Comparison of ENCODE assay signal across 18 cellular contexts in the genomic region with DNA sequence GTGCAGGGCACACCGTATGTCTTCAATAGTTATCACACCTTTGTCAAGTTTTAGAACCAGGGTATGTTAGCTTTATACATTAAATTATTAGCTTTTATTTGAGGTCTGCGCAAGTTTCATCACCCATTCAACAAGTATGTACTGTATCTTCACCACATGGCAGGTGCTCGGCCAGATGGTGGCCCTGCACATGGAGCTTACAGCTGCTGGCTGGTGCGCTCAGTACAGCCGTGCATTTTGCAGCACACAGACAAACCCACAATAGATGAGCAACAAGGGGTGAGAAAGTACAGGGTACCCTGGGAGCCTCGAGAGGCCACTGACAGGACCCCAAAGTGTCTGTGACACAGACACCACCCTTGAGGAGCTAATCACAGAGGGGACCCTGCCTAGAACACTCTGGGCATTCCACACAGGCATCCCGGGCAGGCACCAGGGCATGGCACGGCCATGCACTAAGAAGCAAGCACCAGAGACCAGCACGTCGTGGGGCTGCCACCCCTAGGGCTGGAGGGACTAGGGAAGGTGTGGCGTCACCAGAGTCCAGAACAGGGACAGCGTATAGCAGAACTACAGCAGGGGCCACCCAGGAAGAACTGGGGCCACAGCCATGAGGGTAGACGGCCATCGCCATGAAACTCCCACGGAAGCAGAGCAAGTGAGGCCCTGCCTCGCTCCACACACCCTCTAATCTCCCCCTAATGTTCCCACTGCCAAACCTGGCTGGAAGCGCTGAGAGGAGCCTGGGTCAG. TPM values are rescaled to one million over a fixed set of nuclear protein-coding genes. Genes with fewer than 3 reads are reported as not detected.
DNase-seq lines count a peak whose midpoint lies in the region; ATAC-seq and TF ChIP-seq lines count a peak whose summit lies in the region.
"Had no signal": no experiment of that assay in that cellular context is flagged by ENCODE, and none has a peak within 500 bp of the region (broad histone marks: within the 10 kb centered on the region; RNA-seq: fewer than 3 reads in every experiment).

No MANE protein-coding gene starts in this region.

- POLR2A ChIA-PET in PC-3 (lab: Charles Lee; ENCODE audit: unreplicated experiment): no interaction called here

- H3F3A ChIP-seq in MM.1S (ENCODE audit: insufficient read depth, low read length) (no peaks in the 10 kb centered on the region), PC-3 (ENCODE audit: low read length, unreplicated experiment) (no peaks in the 10 kb centered on the region)

- no peaks in the 10 kb centered on the region for H3K79me2 ChIP-seq in MM.1S (ENCODE audit: low read length)
- no peaks in the 10 kb centered on the region for H3K79me2 ChIP-seq in PC-3 (ENCODE audit: low read length)

- H3K9me2 ChIP-seq in MM.1S (replicated peaks; ENCODE audit: insufficient read depth, low read length) (no peaks in the 10 kb centered on the region), PC-3 (replicated peaks; ENCODE audit: low read length) (no peaks in the 10 kb centered on the region)

- no peak overlapping the region for H3K4me3 ChIP-seq in MM.1S (ENCODE audit: low read length)
- H3K4me3 ChIP-seq in PC-3 (ENCODE audit: low read length): no peak overlapping the region
- H3K4me3 ChIP-seq: HAP-1 had no signal

- H2AFZ ChIP-seq in MM.1S (ENCODE audit: low read length) (no peak overlapping the region), PC-3 (ENCODE audit: low read length) (no peak overlapping the region)

- H3K9me3 ChIP-seq in MM.1S (replicated peaks; ENCODE audit: insufficient read depth, low read length): no peaks in the 10 kb centered on the region
- no peaks in the 10 kb centered on the region for H3K9me3 ChIP-seq in PC-3 (ENCODE audit: low read length)
- H3K9me3 ChIP-seq: HAP-1 had no signal

- H3K36me3 ChIP-seq in MM.1S (replicated peaks; ENCODE audit: insufficient read depth, low read length) (no peaks in the 10 kb centered on the region), PC-3 (ENCODE audit: low read depth, low read length) (no peaks in the 10 kb centered on the region)

- no peak overlapping the region for H3K9ac ChIP-seq in MM.1S (ENCODE audit: low read length)
- H3K9ac ChIP-seq in PC-3 (ENCODE audit: low read length): no peak overlapping the region

- H4K20me1 ChIP-seq in MM.1S (ENCODE audit: insufficient read depth, low read length) (no peaks in the 10 kb centered on the region), PC-3 (ENCODE audit: low read length) (no peaks in the 10 kb centered on the region)

- TF ChIP-seq CTCF in MM.1S (IDR thresholded peaks at IDR 0.05; ENCODE audit: low read length) (no peak), PC-3 (conservative IDR thresholded peaks at IDR 0.05; ENCODE audit: low read depth, low read length) (no peak)

- no peak overlapping the region for H3K4me2 ChIP-seq in MM.1S (ENCODE audit: low read depth, low read length)
- H3K4me2 ChIP-seq in PC-3 (ENCODE audit: low read length): no peak overlapping the region

- DNase-seq in NCI-H2171 (lab: John Stamatoyannopoulos, UW) (peak; percentile 14), left lobe of liver (ENCODE audit: low spot score) (peak; percentile 35), sciatic nerve (ENCODE audit: low spot score) (peak; percentile 33), MM.1S (no peak), PC-3 (no peak)
- no peak for DNase-seq in effector CD8-positive, alpha-beta T cell (lab: John Stamatoyannopoulos, UW)
- DNase-seq: Calu3; CD4-positive, CD25-positive, alpha-beta regulatory T cell; DMS79; MV-4-11; NCI-H1417 treated with DMSO at 0.1 percent for 48 hours; NCI-H2081; NCI-H2227 treated with DMSO at 0.1 percent for 48 hours; NCI-H526; SHP77 treated with DMSO at 0.1 percent for 48 hours had no signal

- intact Hi-C loops in sciatic nerve (cut with DNase I): loop anchor here (10.0 kb wide), 1 partner anchor 1516 kb away; no protein-coding TSS in a partner anchor
- intact Hi-C loops in PC-3 (cut with micrococcal nuclease): no loop called here

- H3K27ac ChIP-seq in MM.1S (ENCODE audit: low read length) (no peak overlapping the region), PC-3 (ENCODE audit: low read length) (no peak overlapping the region)

- no peak for ATAC-seq in left lobe of liver
- no peak for ATAC-seq in sciatic nerve
- ATAC-seq in HG03460 (IDR thresholded peaks at IDR 0.05; ENCODE audit: unreplicated experiment): no peak
- ATAC-seq in PC-3: no peak
- ATAC-seq: SK-N-SH treated with all-trans-retinoic acid at 6 μM for 48 hours had no signal

- no TSS peak for BruUV-seq in PC-3 (replicated peaks; lab: Mats Ljungman, UMichigan)

- CTCF ChIA-PET in PC-3 (lab: Charles Lee): no interaction called here

- H3K27me3 ChIP-seq in MM.1S (replicated peaks; ENCODE audit: insufficient read depth, low read length) (no peaks in the 10 kb centered on the region), PC-3 (ENCODE audit: low read length) (no peaks in the 10 kb centered on the region)

- H3K4me1 ChIP-seq in MM.1S (ENCODE audit: low read length): no peaks in the 10 kb centered on the region
- no peaks in the 10 kb centered on the region for H3K4me1 ChIP-seq in PC-3 (ENCODE audit: insufficient read depth, low read length)

RNA-seq across cellular contexts. Expression of a gene that starts 27.4 kb away (rescaled TPM):
- total RNA-seq in left lobe of liver (21.5 TPM), sciatic nerve (39.7 TPM), PC-3 (2014; rRNA removed) (15.4 and 18.7 TPM in 2 replicates)

RNA-seq across cellular contexts. Expression of a gene that starts 53.6 kb away (rescaled TPM):
- not detected for total RNA-seq in left lobe of liver
- 1.5 TPM for total RNA-seq in sciatic nerve
- total RNA-seq in PC-3 (2014; rRNA removed): not detected in 2 replicates
- total RNA-seq: Calu3; CD4-positive, CD25-positive, alpha-beta regulatory T cell had no signal

Comparison
In these comparisons a context has a peak if more than half of its experiments do, and no peak if none do; other contexts are left out.
1. DNase-seq: peak in NCI-H2171 (single experiment), left lobe of liver (single experiment) and sciatic nerve (single experiment); none in effector CD8-positive, alpha-beta T cell (single experiment), MM.1S (single experiment) and PC-3 (single experiment).